ENCODE assay signal across 11 cellular contexts in the genomic region with DNA sequence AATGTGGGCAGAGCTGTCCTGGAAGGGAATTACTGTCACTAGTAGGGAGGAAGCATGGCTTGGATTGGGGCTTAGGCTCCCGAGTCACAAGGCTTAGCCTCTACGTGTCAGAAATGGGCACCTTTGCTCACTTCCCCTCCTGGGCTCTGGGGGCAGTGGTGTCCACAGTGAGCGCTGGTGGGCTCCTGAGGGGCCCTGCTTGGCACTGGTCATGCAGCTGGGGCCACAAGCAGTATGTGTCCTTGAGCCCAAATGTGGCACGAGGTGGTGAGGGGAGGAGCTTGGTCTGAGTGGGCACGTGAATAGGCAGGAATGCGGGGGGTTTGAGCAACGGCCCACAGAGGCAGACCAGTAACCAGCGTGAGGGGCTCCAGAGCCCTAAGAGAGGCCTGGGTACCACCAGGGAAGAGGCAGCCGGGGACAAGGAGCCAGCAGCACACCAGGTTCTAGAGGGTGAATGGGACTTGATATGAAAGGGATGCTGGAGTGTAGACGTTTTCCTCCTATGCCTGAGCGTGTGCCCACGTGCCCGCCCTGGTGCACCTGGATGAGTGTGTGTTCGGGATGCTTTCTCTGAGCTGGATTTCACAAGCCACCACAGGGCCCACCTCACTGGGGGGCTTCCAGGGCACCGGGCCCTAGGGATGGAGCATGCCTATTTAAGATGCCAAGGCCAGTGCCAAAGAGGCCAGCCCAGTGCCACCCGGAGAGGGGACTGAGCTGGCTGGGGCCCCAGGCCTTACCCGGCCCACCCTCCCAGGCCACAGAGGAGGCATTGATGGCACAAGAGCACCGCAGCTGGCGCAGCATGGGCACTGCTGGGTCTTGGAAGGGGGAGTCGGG. TPM values are rescaled to one million over a fixed set of nuclear protein-coding genes. Genes with fewer than 3 reads are reported as not detected.
DNase-seq lines count a peak whose midpoint lies in the region; ATAC-seq, FAIRE-seq and TF ChIP-seq lines count a peak whose summit lies in the region.
"Had no signal": no experiment of that assay in that cellular context is flagged by ENCODE, and none has a peak within 500 bp of the region (broad histone marks: within the 10 kb centered on the region; RNA-seq: fewer than 3 reads in every experiment).

No MANE protein-coding gene starts in this region.

- in situ Hi-C loops in GM12878 (cut with MboI): no loop called here

- H3K9ac ChIP-seq in ES-I3 (ENCODE audit: low read depth, low read length) (peak overlapping the region; percentile 61), GM12878 (ENCODE audit: control insufficient read depth, insufficient read depth, low read length) (no peak overlapping the region), neural progenitor cell (no peak overlapping the region)

- no peak for TF ChIP-seq EP300 in GM12878 (IDR thresholded peaks at IDR 0.05; ENCODE audit: borderline replicate concordance in 1 of 2, control insufficient read depth in 1 of 2, low read depth in 2 of 2, low read length in 2 of 2)

- H4K20me1 ChIP-seq in GM12878 (ENCODE audit: control insufficient read depth, insufficient read depth) (no peaks in the 10 kb centered on the region), neural progenitor cell (ENCODE audit: low read depth) (no peaks in the 10 kb centered on the region)

- H3K4me2 ChIP-seq in GM12878 (ENCODE audit: control insufficient read depth, insufficient read depth) (no peak overlapping the region), neural progenitor cell (peak overlapping the region; percentile 25)

- peak overlapping the region; percentile 46 for H3K4me3 ChIP-seq in Jurkat, Clone E6-1 (ENCODE audit: low read length)
- H3K4me3 ChIP-seq in GM12878: no peak overlapping the region
- H3K4me3 ChIP-seq in neural progenitor cell: no peak overlapping the region

- H3K79me2 ChIP-seq in GM12878 (ENCODE audit: control insufficient read depth, insufficient read depth, low read length) (peaks cover under 1% of the 10 kb centered on the region), neural progenitor cell (ENCODE audit: low read depth) (peaks cover 17% of the 10 kb centered on the region)

- RAD21 ChIA-PET in GM12878 (lab: Charles Lee; ENCODE audit: unreplicated experiment): interaction anchor here (1.0 to 24.6 kb wide), 4 partner anchors 13 to 72 kb away, joined by 3 to 463 read pairs (median 4); no protein-coding TSS in a partner anchor

- peak overlapping the region; percentile 79 for H3K27ac Mint-ChIP-seq in neural progenitor cell
- H3K27ac Mint-ChIP-seq: natural killer cell had no signal

- ATAC-seq in GM12878 (peak; percentile 34), HG03457 (IDR thresholded peaks at IDR 0.05; ENCODE audit: unreplicated experiment) (no peak)
- ATAC-seq: natural killer cell had no signal

- intact Hi-C loops in GM12878 (cut with micrococcal nuclease; ENCODE audit: unreplicated experiment): no loop called here

- TF ChIP-seq CTCF in GM12878 (IDR thresholded peaks at IDR 0.05 in 2 of 3, conservative IDR thresholded peaks at IDR 0.05 in 1 of 3; ENCODE audit: control insufficient read depth in 2 of 3, extremely low read depth in 1 of 3, insufficient read depth in 1 of 3, low read depth in 3 of 3, low read length in 3 of 3): peak; percentile 2 to 47 (median 31); a peak in 3 of 6 replicates
- TF ChIP-seq CTCF in neural progenitor cell (IDR thresholded peaks at IDR 0.05): peak; percentile 48

- POLR2A ChIA-PET in GM12878 (lab: Charles Lee): interaction anchor here (1.4 kb wide), 1 partner anchor 20 kb away, joined by 7 read pairs; no protein-coding TSS in a partner anchor

- peaks cover 49% of the 10 kb centered on the region for H3K4me1 Mint-ChIP-seq in neural progenitor cell

- H3F3A ChIP-seq in neural progenitor cell (ENCODE audit: low read depth): peaks cover 33% of the 10 kb centered on the region

- WGBS in GM12878 (ENCODE audit: insufficient coverage, insufficient replicate concordance, low lambda C conversion rate, missing lambda C conversion rate): 61% methylated on average over 19 of the region's 20 CpGs

- SMC1A ChIA-PET in GM12878 (lab: Charles Lee; ENCODE audit: uncharacterized antibody, unreplicated experiment): interaction anchor here (1.0 to 1.7 kb wide), 2 partner anchors 28 to 31 kb away, joined by 3 to 9 read pairs; no protein-coding TSS in a partner anchor

- no peaks in the 10 kb centered on the region for H3K27me3 ChIP-seq in GM12878 (replicated peaks in 1 of 2; ENCODE audit: control insufficient read depth in 2 of 2, insufficient read depth in 2 of 2, low read length in 1 of 2)
- H3K27me3 ChIP-seq in neural progenitor cell: no peaks in the 10 kb centered on the region

- CTCF ChIA-PET in GM12878 (lab: Yijun Ruan, JAX): interaction anchor here (0.8 to 22.2 kb wide), 9 partner anchors 9 to 100 kb away, joined by 3 to 811 read pairs (median 4); partner anchors contain the start of gene COPS7B

- FAIRE-seq in GM12878 (lab: Jason Lieb, UNC): no peak

- H3K27ac ChIP-seq in GM12878 (ENCODE audit: control insufficient read depth, insufficient read depth) (no peak overlapping the region), neural progenitor cell (no peak overlapping the region)

- H3K9me3 ChIP-seq in ES-I3 (ENCODE audit: control insufficient read depth, insufficient read depth, low read length): no peaks in the 10 kb centered on the region
- H3K9me3 ChIP-seq in GM12878 (replicated peaks; ENCODE audit: control insufficient read depth, insufficient read depth, low read length): no peaks in the 10 kb centered on the region
- no peaks in the 10 kb centered on the region for H3K9me3 ChIP-seq in neural progenitor cell (ENCODE audit: low read depth)

- H3K36me3 ChIP-seq in ES-I3 (ENCODE audit: insufficient read depth, low read length): no peaks in the 10 kb centered on the region
- H3K36me3 ChIP-seq in GM12878 (ENCODE audit: control insufficient read depth in 2 of 2, insufficient read depth in 2 of 2, low read length in 1 of 2): no peaks in the 10 kb centered on the region
- H3K36me3 ChIP-seq in neural progenitor cell: no peaks in the 10 kb centered on the region

- no peaks in the 10 kb centered on the region for H3K9me3 Mint-ChIP-seq in neural progenitor cell
- H3K9me3 Mint-ChIP-seq: natural killer cell had no signal

- H3K27me3 Mint-ChIP-seq in neural progenitor cell (ENCODE audit: insufficient read depth, low read depth): peaks cover 17% of the 10 kb centered on the region

- no TSS peak for BruUV-seq in GM12878 (replicated peaks; lab: Mats Ljungman, UMichigan)

- H3K4me1 ChIP-seq in ES-I3 (ENCODE audit: insufficient read depth, low read length) (peaks cover 18% of the 10 kb centered on the region), GM12878 (ENCODE audit: control insufficient read depth, insufficient read depth, low read length) (peaks cover 8% of the 10 kb centered on the region), neural progenitor cell (peaks cover 28% of the 10 kb centered on the region)

- H3K36me3 Mint-ChIP-seq in neural progenitor cell: no peaks in the 10 kb centered on the region
- H3K36me3 Mint-ChIP-seq: natural killer cell had no signal

- DNase-seq in Jurkat, Clone E6-1 (ENCODE audit: low read depth, low spot score): peak; percentile 40
- no peak for DNase-seq in GM12878 (ENCODE audit: low read depth, low spot score)
- DNase-seq in neural progenitor cell (ENCODE audit: low spot score): peak; percentile 62
- no peak for DNase-seq in DMS153 (lab: John Stamatoyannopoulos, UW)
- DNase-seq in MV-4-11 (lab: John Stamatoyannopoulos, UW): no peak
- DNase-seq in COR-L47 (lab: John Stamatoyannopoulos, UW): no peak
- DNase-seq: activated gamma-delta T cell treated with Interleukin-2 at 50 U/mL for 16 hours, natural killer cell, T-helper 2 cell had no signal

- TF ChIP-seq RAD21 in GM12878 (IDR thresholded peaks at IDR 0.05; ENCODE audit: insufficient read depth, low read depth, low read length): 0 out of 2 replicates have a peak, but pooled peaks have one; percentile 2

- peak overlapping the region; percentile 42 for H3K4me3 Mint-ChIP-seq in neural progenitor cell
- H3K4me3 Mint-ChIP-seq: natural killer cell had no signal

- no peak for TF ChIP-seq POLR2A in GM12878 (IDR thresholded peaks at IDR 0.05; ENCODE audit: low read depth, low read length)

- H2AFZ ChIP-seq in GM12878 (ENCODE audit: control insufficient read depth, low read depth, low read length) (no peak overlapping the region), neural progenitor cell (replicated peaks) (no peak overlapping the region)

TF ChIP-seq in GM12878, 131 proteins besides CTCF, POLR2A, EP300 and RAD21 (continues in another document):
- TF ChIP-seq SPI1 (IDR thresholded peaks at IDR 0.05; ENCODE audit: borderline replicate concordance, insufficient read depth, low read depth, low read length): peak; percentile 43; the same call in 1 of the 2 replicates

RNA-seq across cellular contexts. Expression of gene PTMA, which starts 22.8 kb away (rescaled TPM):
- polyA plus RNA-seq in Jurkat, Clone E6-1 (2012; ENCODE audit: insufficient read depth, insufficient read length): 4,686 TPM
- total RNA-seq in GM12878 (2013; cell fraction: nucleolus; rRNA removed): 157 and 167 TPM in 2 replicates
- total RNA-seq in GM12878 (2014; rRNA removed) (1,683 and 1,891 TPM in 2 replicates), GM12878 (2014; rRNA removed; fragmentation: Illumina TruSeq; extraction: Trizol) (3,682 and 3,944 TPM in 2 replicates), GM12878 (2021) (2,403 and 2,413 TPM in 2 replicates), neural progenitor cell (ENCODE audit: low replicate concordance) (1,850 and 2,102 TPM in 2 replicates)
- 1,103 TPM for polyA plus RNA-seq in GM12878 (2011; ENCODE audit: low read depth)
- polyA plus RNA-seq in GM12878 (2011; rRNA removed) (1,144 and 1,534 TPM in 2 replicates), GM12878 (2014; fragmentation: Illumina TruSeq; extraction: Trizol) (2,851 and 4,022 TPM in 2 replicates), GM12878 (2014; fragmentation: Nextera tagmentation; extraction: Ambion mirVana) (1,000 to 10,000 TPM; 3,548 to 5,018 TPM), GM12878 (2014; rRNA removed) (2,120 and 2,624 TPM in 2 replicates), GM12878 (2016; fragmentation: Nextera tagmentation; extraction: Ambion mirVana) (1,000 to 10,000 TPM; 3,379 to 3,894 TPM)
- 791 and 1,273 TPM in 2 replicates for polyA plus RNA-seq in GM12878 (2011; cell fraction: cytosol; rRNA removed)
- 515 and 1,224 TPM in 2 replicates for polyA plus RNA-seq in GM12878 (2011; cell fraction: nucleus; rRNA removed)
- 2,072 and 2,223 TPM in 2 replicates for polyA plus RNA-seq in GM12878 (2012)
- polyA minus RNA-seq in GM12878 (2011; rRNA and poly(A)+ RNA removed): 163 and 293 TPM in 2 replicates
- 590 and 681 TPM in 2 replicates for polyA minus RNA-seq in GM12878 (2011; cell fraction: cytosol; rRNA and poly(A)+ RNA removed)
- polyA minus RNA-seq in GM12878 (2011; cell fraction: nucleus; rRNA and poly(A)+ RNA removed): 194 and 317 TPM in 2 replicates

Comparison
In these comparisons a context has a peak if more than half of its experiments do, and no peak if none do; other contexts are left out.
1. DNase-seq: peak in Jurkat, Clone E6-1 (single experiment) and neural progenitor cell (single experiment); none in GM12878 (single experiment), DMS153 (single experiment), MV-4-11 (single experiment) and COR-L47 (single experiment).